In genomic region chr5:34924462-34924765, GRCh38 we compare ENCODE assay signal across 20 cellular contexts. TPM values are rescaled to one million over a fixed set of nuclear protein-coding genes. Genes with fewer than 3 reads are reported as not detected.
DNase-seq lines count a peak whose midpoint lies in the region; ATAC-seq, FAIRE-seq and TF ChIP-seq lines count a peak whose summit lies in the region.
"Had no signal": no experiment of that assay in that cellular context is flagged by ENCODE, and none has a peak within 500 bp of the region (broad histone marks: within the 10 kb centered on the region; RNA-seq: fewer than 3 reads in every experiment).

No MANE protein-coding gene starts in this region.

- no peak for TF ChIP-seq POLR2A in gastroesophageal sphincter (IDR thresholded peaks at IDR 0.05)

- H3K27me3 ChIP-seq in skeletal muscle satellite cell (ENCODE audit: control insufficient read depth, insufficient read depth, low read length) (no peaks in the 10 kb centered on the region), gastroesophageal sphincter (no peaks in the 10 kb centered on the region)
- H3K27me3 ChIP-seq: brain microvascular endothelial cell, uterus had no signal

- no peak for FAIRE-seq in GM19239 (lab: Jason Lieb, UNC)
- FAIRE-seq: GM12891 had no signal

- no peaks in the 10 kb centered on the region for H3K9me3 Mint-ChIP-seq in activated T-cell treated with anti-CD3 and anti-CD28 coated beads, Interleukin-2, amount 50 U/mL, for 24 hours
- H3K9me3 Mint-ChIP-seq in HFFc6, result no peaks in the 10 kb centered on the region
- H3K9me3 Mint-ChIP-seq in activated naive CD8-positive, alpha-beta T cell treated with anti-CD3 and anti-CD28 coated beads, Interleukin-2, amount 50 U/mL, for 24 hours, result no peaks in the 10 kb centered on the region
- H3K9me3 Mint-ChIP-seq: activated naive CD4-positive, alpha-beta T cell treated with anti-CD3 and anti-CD28 coated beads, Interleukin-2, amount 10 ng/mL, durations not matched to agents 7 days and 5 days; CD14-positive monocyte; dendritic cell treated with granulocyte-macrophage colony-stimulating factor and Interleukin-4, amounts not matched to agents 40 ng/mL and 50 ng/mL, for 4 days; naive thymus-derived CD8-positive, alpha-beta T cell had no signal

- H3K27me3 Mint-ChIP-seq in activated T-cell treated with anti-CD3 and anti-CD28 coated beads, Interleukin-2, amount 50 U/mL, for 24 hours, result no peaks in the 10 kb centered on the region
- H3K27me3 Mint-ChIP-seq in HFFc6 (ENCODE audit: insufficient read depth), result no peaks in the 10 kb centered on the region; the same call in 1 of the 2 replicates
- H3K27me3 Mint-ChIP-seq in activated naive CD8-positive, alpha-beta T cell treated with anti-CD3 and anti-CD28 coated beads, Interleukin-2, amount 50 U/mL, for 24 hours, result no peaks in the 10 kb centered on the region
- H3K27me3 Mint-ChIP-seq: activated naive CD4-positive, alpha-beta T cell treated with anti-CD3 and anti-CD28 coated beads, Interleukin-2, amount 10 ng/mL, durations not matched to agents 7 days and 5 days; dendritic cell treated with granulocyte-macrophage colony-stimulating factor and Interleukin-4, amounts not matched to agents 40 ng/mL and 50 ng/mL, for 4 days; naive thymus-derived CD8-positive, alpha-beta T cell had no signal

- DNase-seq in activated T-cell treated with anti-CD3 and anti-CD28 coated beads, Interleukin-2, amount 50 U/mL, for 24 hours, result no peak
- no peak for DNase-seq in activated T-cell treated with anti-CD3 and anti-CD28 coated beads for 4 hours
- DNase-seq in HFFc6, result no peak
- no peak for DNase-seq in activated naive CD8-positive, alpha-beta T cell treated with anti-CD3 and anti-CD28 coated beads, Interleukin-2, amount 50 U/mL, for 24 hours
- no peak for DNase-seq in GM19239 (ENCODE audit: insufficient read length, low spot score)
- DNase-seq in amniotic stem cell (lab: John Stamatoyannopoulos, UW), result no peak
- DNase-seq: activated CD4-positive, CD25-positive, alpha-beta regulatory T cell treated with anti-CD3 and anti-CD28 coated beads, Interleukin-2, amount 50 U/mL, for 72 hours; H7; NCI-H146; NCI-H2171 treated with DMSO at 0.1 percent for 48 hours; NCI-H748 treated with DMSO at 0.1 percent for 48 hours; uterus had no signal

- H3K9ac ChIP-seq in skeletal muscle satellite cell (ENCODE audit: low read depth, low read length), result peak overlapping the region; percentile 27

- TF ChIP-seq CTCF in HFFc6 (IDR thresholded peaks at IDR 0.05), result no peak
- no peak for TF ChIP-seq CTCF in gastroesophageal sphincter (IDR thresholded peaks at IDR 0.05)

- H3K9me3 ChIP-seq in skeletal muscle satellite cell (replicated peaks; ENCODE audit: low read length) (no peaks in the 10 kb centered on the region), gastroesophageal sphincter (no peaks in the 10 kb centered on the region)
- H3K9me3 ChIP-seq: uterus had no signal

- peak overlapping the region; percentile 49 for H3K4me3 Mint-ChIP-seq in activated T-cell treated with anti-CD3 and anti-CD28 coated beads, Interleukin-2, amount 50 U/mL, for 24 hours
- no peak overlapping the region for H3K4me3 Mint-ChIP-seq in HFFc6
- no peak overlapping the region for H3K4me3 Mint-ChIP-seq in activated naive CD8-positive, alpha-beta T cell treated with anti-CD3 and anti-CD28 coated beads, Interleukin-2, amount 50 U/mL, for 24 hours
- H3K4me3 Mint-ChIP-seq: activated naive CD4-positive, alpha-beta T cell treated with anti-CD3 and anti-CD28 coated beads, Interleukin-2, amount 10 ng/mL, durations not matched to agents 7 days and 5 days; CD14-positive monocyte; dendritic cell treated with granulocyte-macrophage colony-stimulating factor and Interleukin-4, amounts not matched to agents 40 ng/mL and 50 ng/mL, for 4 days had no signal

- H3K4me1 ChIP-seq in skeletal muscle satellite cell (ENCODE audit: control insufficient read depth, insufficient read depth, low read length) (peaks cover 16% of the 10 kb centered on the region), gastroesophageal sphincter (peaks cover 0 to 22% (median 0%) of the 10 kb centered on the region in 3 donors)

- peak overlapping the region in 1 of 4 donors; percentile 13 for H3K27ac ChIP-seq in gastroesophageal sphincter
- H3K27ac ChIP-seq: brain microvascular endothelial cell had no signal

- TF ChIP-seq EP300 in gastroesophageal sphincter (IDR thresholded peaks at IDR 0.05), result no peak

- H3K4me3 ChIP-seq in skeletal muscle satellite cell (ENCODE audit: low read length), result no peak overlapping the region
- H3K4me3 ChIP-seq in gastroesophageal sphincter, result no peak overlapping the region
- H3K4me3 ChIP-seq: uterus had no signal

- peaks cover 86% of the 10 kb centered on the region for H3K36me3 Mint-ChIP-seq in activated T-cell treated with anti-CD3 and anti-CD28 coated beads, Interleukin-2, amount 50 U/mL, for 24 hours (ENCODE audit: low read depth)
- peaks cover 31% of the 10 kb centered on the region for H3K36me3 Mint-ChIP-seq in HFFc6 (ENCODE audit: low read depth)
- H3K36me3 Mint-ChIP-seq in activated naive CD8-positive, alpha-beta T cell treated with anti-CD3 and anti-CD28 coated beads, Interleukin-2, amount 50 U/mL, for 24 hours (ENCODE audit: low read depth), result peaks cover 64% of the 10 kb centered on the region

- H3K4me1 Mint-ChIP-seq in activated T-cell treated with anti-CD3 and anti-CD28 coated beads, Interleukin-2, amount 50 U/mL, for 24 hours (ENCODE audit: low read depth), result peaks cover 54% of the 10 kb centered on the region
- peaks cover 41% of the 10 kb centered on the region for H3K4me1 Mint-ChIP-seq in HFFc6 (ENCODE audit: low read depth)
- peaks cover 57% of the 10 kb centered on the region for H3K4me1 Mint-ChIP-seq in activated naive CD8-positive, alpha-beta T cell treated with anti-CD3 and anti-CD28 coated beads, Interleukin-2, amount 50 U/mL, for 24 hours

- H3K36me3 ChIP-seq in skeletal muscle satellite cell (ENCODE audit: insufficient read depth, low read length) (peaks cover 76% of the 10 kb centered on the region), gastroesophageal sphincter (peaks cover 0 to 75% of the 10 kb centered on the region in 2 donors)
- H3K36me3 ChIP-seq: uterus had no signal

- ATAC-seq in activated naive CD8-positive, alpha-beta T cell treated with anti-CD3 and anti-CD28 coated beads, Interleukin-2, amount 50 U/mL, for 24 hours, result no peak
- no peak for ATAC-seq in gastroesophageal sphincter

- H3K27ac Mint-ChIP-seq in activated T-cell treated with anti-CD3 and anti-CD28 coated beads, Interleukin-2, amount 50 U/mL, for 24 hours, result peak overlapping the region; percentile 84
- peak overlapping the region; percentile 74; the same call in 1 of the 2 replicates for H3K27ac Mint-ChIP-seq in HFFc6
- peak overlapping the region; percentile 88 for H3K27ac Mint-ChIP-seq in activated naive CD8-positive, alpha-beta T cell treated with anti-CD3 and anti-CD28 coated beads, Interleukin-2, amount 50 U/mL, for 24 hours
- H3K27ac Mint-ChIP-seq: dendritic cell treated with granulocyte-macrophage colony-stimulating factor and Interleukin-4, amounts not matched to agents 40 ng/mL and 50 ng/mL, for 4 days had no signal

- no peak overlapping the region for H3K4me2 ChIP-seq in skeletal muscle satellite cell (ENCODE audit: low read length)

RNA-seq across cellular contexts. Expression of gene DNAJC21, which starts 4.9 kb away (rescaled TPM):
- total RNA-seq in HFFc6 (2021; fragmentation: NEBNext Ultra II Directional; extraction: Animal tissue kit (Norgen Biotek cat#: 25700)), result 10 to 100 TPM; 38.2 to 46.8 (median 45.9) TPM
- 19.9 and 25.6 TPM in 2 replicates for total RNA-seq in skeletal muscle satellite cell (2012; rRNA removed)
- 10 to 100 TPM; 46.8 to 99.8 (median 70.3) TPM for total RNA-seq in gastroesophageal sphincter

RNA-seq across cellular contexts. Expression of gene BRIX1, which starts 8.9 kb away (rescaled TPM):
- total RNA-seq in HFFc6 (2021; fragmentation: NEBNext Ultra II Directional; extraction: Animal tissue kit (Norgen Biotek cat#: 25700)), result 10 to 100 TPM; 49.3 to 60.4 (median 55.0) TPM
- 42.4 and 52.5 TPM in 2 replicates for total RNA-seq in skeletal muscle satellite cell (2012; rRNA removed)
- 10 to 100 TPM; 22.4 to 34.7 (median 28.9) TPM for total RNA-seq in gastroesophageal sphincter

RNA-seq across cellular contexts. Expression of gene RAD1, which starts 9.1 kb away (rescaled TPM):
- 10 to 100 TPM; 32.7 to 39.3 (median 35.0) TPM for total RNA-seq in HFFc6 (2021; fragmentation: NEBNext Ultra II Directional; extraction: Animal tissue kit (Norgen Biotek cat#: 25700))
- 20.1 and 25.1 TPM in 2 replicates for total RNA-seq in skeletal muscle satellite cell (2012; rRNA removed)
- total RNA-seq in gastroesophageal sphincter, result 10 to 100 TPM; 22.8 to 66.9 (median 30.2) TPM
